ENCODE assay signal across 24 cellular contexts in genomic region chr19:18666784-18667183, GRCh38. TPM values are rescaled to one million over a fixed set of nuclear protein-coding genes. Genes with fewer than 3 reads are reported as not detected.
DNase-seq lines count a peak whose midpoint lies in the region; ATAC-seq and TF ChIP-seq lines count a peak whose summit lies in the region.
"Had no signal": no experiment of that assay in that cellular context is flagged by ENCODE, and none has a peak within 500 bp of the region (broad histone marks: within the 10 kb centered on the region; RNA-seq: fewer than 3 reads in every experiment).

No MANE protein-coding gene starts in this region.

- no peak for ATAC-seq in GM21381 (IDR thresholded peaks at IDR 0.05; ENCODE audit: unreplicated experiment)
- no peak for ATAC-seq in HG03039 (IDR thresholded peaks at IDR 0.05; ENCODE audit: unreplicated experiment)
- no peak for ATAC-seq in HG02981 (IDR thresholded peaks at IDR 0.05; ENCODE audit: unreplicated experiment)
- ATAC-seq: Panc1 had no signal

- H3K9me3 ChIP-seq in osteoblast (ENCODE audit: low read depth, low read length) (no peaks in the 10 kb centered on the region), thyroid gland (no peaks in the 10 kb centered on the region)
- H3K9me3 ChIP-seq: BE2C, Caco-2, SJSA1 had no signal

- no peak for TF ChIP-seq POLR2A in thyroid gland (IDR thresholded peaks at IDR 0.05)

- 62 to 74% methylated on average over 5 of the region's 5 CpGs for WGBS in thyroid gland, 2 donors

- H3K79me2 ChIP-seq in osteoblast (ENCODE audit: insufficient read depth, low read length), result peaks cover 20% of the 10 kb centered on the region

- H4K20me1 ChIP-seq in osteoblast (ENCODE audit: insufficient read depth, low read length), result no peaks in the 10 kb centered on the region

- H3K27me3 ChIP-seq in osteoblast (ENCODE audit: insufficient read depth, low read length), result no peaks in the 10 kb centered on the region
- no peaks in the 10 kb centered on the region for H3K27me3 ChIP-seq in thyroid gland
- H3K27me3 ChIP-seq: BE2C, SJSA1 had no signal

- H3K27ac ChIP-seq in cingulate gyrus (ENCODE audit: low read depth, low read length) (peak overlapping the region; percentile 10), osteoblast (ENCODE audit: low read depth, low read length) (no peak overlapping the region), thyroid gland (peak overlapping the region in 2 of 3 donors; percentile 7 to 36)
- H3K27ac ChIP-seq: KMS-11, SJSA1 had no signal

- no peak for TF ChIP-seq EP300 in Ishikawa (IDR thresholded peaks at IDR 0.05; ENCODE audit: borderline replicate concordance)

- in situ Hi-C loops in GM13976 (cut with MboI; ENCODE audit: low sequenced_read_pairs, unreplicated experiment), result no loop called here

- H3K36me3 ChIP-seq in osteoblast (ENCODE audit: insufficient read depth, low read length) (peaks cover 20% of the 10 kb centered on the region), thyroid gland (peaks cover 22 to 29% of the 10 kb centered on the region in 2 donors)

- no peak overlapping the region for H2AFZ ChIP-seq in osteoblast (ENCODE audit: low read length)

- no peak for TF ChIP-seq CTCF in osteoblast (IDR thresholded peaks at IDR 0.05; ENCODE audit: extremely low read depth, low read depth, low read length)
- TF ChIP-seq CTCF in thyroid gland (IDR thresholded peaks at IDR 0.05), result no peak
- no peak for TF ChIP-seq CTCF in GM13976 (IDR thresholded peaks at IDR 0.05; ENCODE audit: borderline replicate concordance, control extremely low read depth, extremely low read depth, insufficient read depth, missing control alignments)

- intact Hi-C loops in thyroid gland (cut with DNase I), result no loop called here

- DNase-seq in osteoblast (ENCODE audit: insufficient read length, low spot score, missing footprints), result peak; percentile 66
- no peak for DNase-seq in thyroid gland
- no peak for DNase-seq in GM13976 (ENCODE audit: low spot score)
- DNase-seq: BE2C; Caco-2; CD4-positive, alpha-beta memory T cell; DMS 273 treated with DMSO at 0.1 percent for 48 hours; DND-41; MV-4-11; NCI-H1105 treated with DMSO at 0.1 percent for 48 hours; NCI-H2081; NCI-H2171; NCI-H345; NCI-H524; NCI-H774; NK-92 treated with Interleukin-12 subunit alpha and Interleukin-12 subunit beta, amount 100 ng/mL, for 24 hours had no signal

- peaks cover 19% of the 10 kb centered on the region for H3K4me1 ChIP-seq in osteoblast (ENCODE audit: insufficient read depth, low read length)
- H3K4me1 ChIP-seq in thyroid gland, result peaks cover 4 to 10% of the 10 kb centered on the region in 2 donors

- H3K4me3 ChIP-seq in osteoblast (ENCODE audit: insufficient read depth, low read length), result no peak overlapping the region
- no peak overlapping the region for H3K4me3 ChIP-seq in thyroid gland (replicated peaks in 1 of 3)
- H3K4me3 ChIP-seq: SJSA1 had no signal

- H3K4me2 ChIP-seq in osteoblast (ENCODE audit: insufficient read depth, low read length), result no peak overlapping the region
- H3K4me2 ChIP-seq: KMS-11 had no signal

- no peak for TF ChIP-seq RAD21 in Ishikawa (IDR thresholded peaks at IDR 0.05; ENCODE audit: low read depth)

TF ChIP-seq in Ishikawa, 13 proteins besides CTCF, POLR2A, EP300 and RAD21:
- TF ChIP-seq FOXM1 (IDR thresholded peaks at IDR 0.05; ENCODE audit: borderline replicate concordance, low read depth) (no peak), ZBTB7A (IDR thresholded peaks at IDR 0.05; ENCODE audit: low read depth) (peak; percentile 18; the same call in 1 of the 2 replicates), USF1 (IDR thresholded peaks at IDR 0.05) (no peak), TCF12 (IDR thresholded peaks at IDR 0.05; ENCODE audit: low read depth) (no peak), REST (IDR thresholded peaks at IDR 0.05; ENCODE audit: low read depth) (no peak), MAX (IDR thresholded peaks at IDR 0.05) (no peak)

RNA-seq across cellular contexts. Expression of gene CRTC1, which starts 16.7 kb away (rescaled TPM):
- total RNA-seq in osteoblast (3.8 and 4.0 TPM in 2 replicates), thyroid gland (10 to 100 TPM; 12.3 to 15.9 (median 13.1) TPM)

RNA-seq across cellular contexts. Expression of gene KLHL26, which starts 30.0 kb away (rescaled TPM):
- total RNA-seq in osteoblast (5.1 and 5.3 TPM in 2 replicates), thyroid gland (10 to 100 TPM; 13.4 to 20.2 (median 15.9) TPM)

RNA-seq across cellular contexts. Expression of gene TMEM59L, which starts 54.1 kb away (rescaled TPM):
- total RNA-seq in osteoblast (0.36 and 2.1 TPM in 2 replicates), thyroid gland (1 to 10 TPM; 1.3 to 3.1 (median 2.3) TPM)
- total RNA-seq: CD4-positive, alpha-beta memory T cell; SJSA1 had no signal
